Comparison of ENCODE assay signal across 8 cellular contexts in the genomic region with DNA sequence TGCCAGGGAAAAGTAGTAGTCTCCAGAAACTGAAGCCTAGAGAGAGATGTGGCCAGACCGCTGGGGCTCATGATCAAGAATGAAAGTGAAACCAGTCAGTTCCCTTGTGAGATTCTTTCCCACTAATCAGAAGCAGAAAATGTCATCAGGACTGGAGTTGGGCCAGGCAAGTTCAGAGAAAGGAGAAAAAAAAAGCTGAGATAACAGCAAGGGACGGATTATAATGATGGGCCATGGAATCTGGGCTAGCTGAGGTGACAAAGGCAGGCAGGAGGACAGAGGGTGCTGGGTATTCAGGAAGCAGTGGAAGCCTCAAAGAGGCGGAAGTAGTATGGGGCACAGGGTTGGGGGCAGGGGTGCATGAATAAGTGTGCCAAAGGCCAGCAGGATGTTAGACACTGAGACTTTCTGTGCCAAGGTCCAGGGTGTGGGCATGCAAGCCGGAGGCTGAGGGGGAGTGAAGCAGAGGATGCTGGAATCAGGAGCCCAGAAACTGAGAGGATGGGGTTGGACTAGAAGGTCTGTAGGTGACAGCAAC. TPM values are rescaled to one million over a fixed set of nuclear protein-coding genes. Genes with fewer than 3 reads are reported as not detected.
DNase-seq lines count a peak whose midpoint lies in the region; ATAC-seq and TF ChIP-seq lines count a peak whose summit lies in the region.

No MANE protein-coding gene starts in this region.

- peak overlapping the region; percentile 30 to 82 (median 66) for H3K27ac ChIP-seq in adrenal gland
- peak overlapping the region; percentile 63 to 66 for H3K27ac ChIP-seq in right atrium auricular region
- H3K27ac ChIP-seq in skeletal muscle tissue (ENCODE audit: low read depth, low read length): peak overlapping the region; percentile 57

- TF ChIP-seq CTCF in GM12864 (IDR thresholded peaks at IDR 0.05; ENCODE audit: low read depth, low read length, missing control alignments) (no peak), adrenal gland (IDR thresholded peaks at IDR 0.05) (no peak), right atrium auricular region (IDR thresholded peaks at IDR 0.05) (no peak)

- ATAC-seq in HG03097 (IDR thresholded peaks at IDR 0.05; ENCODE audit: low FRiP score, unreplicated experiment): peak; percentile 31

- DNase-seq in GM12864 (ENCODE audit: low read depth) (no peak), SKM-1 treated with dmso at 0.1 percent for 144 hours (lab: John Stamatoyannopoulos, UW; ENCODE audit: unreplicated experiment) (peak; percentile 71), adrenal gland (peak; percentile 58 to 84 (median 79)), right atrium auricular region (ENCODE audit: low spot score) (peak; percentile 71), NCI-H1417 (lab: John Stamatoyannopoulos, UW) (no peak), NCI-H510A (lab: John Stamatoyannopoulos, UW) (no peak)

- H3K9me3 ChIP-seq in adrenal gland (replicated peaks in 1 of 3): no peaks in the 10 kb centered on the region
- no peaks in the 10 kb centered on the region for H3K9me3 ChIP-seq in right atrium auricular region
- H3K9me3 ChIP-seq in skeletal muscle tissue (ENCODE audit: control insufficient read depth in 3 of 3, low read length in 3 of 3): no peaks in the 10 kb centered on the region

- intact Hi-C loops in adrenal gland (cut with DNase I): loop anchor here in 1 of 2 donors (10.0 kb wide), 1 partner anchor 100 kb away; no protein-coding TSS in a partner anchor

- peak overlapping the region; percentile 61 for H3K4me3 ChIP-seq in GM12864 (ENCODE audit: low read depth, low read length)
- H3K4me3 ChIP-seq in adrenal gland: peak overlapping the region in 1 of 4 donors; percentile 37
- peak overlapping the region; percentile 24 to 41 for H3K4me3 ChIP-seq in right atrium auricular region
- H3K4me3 ChIP-seq in skeletal muscle tissue (ENCODE audit: low read length in 3 of 3): peak overlapping the region; percentile 49 to 66 (median 54)

- H3K36me3 ChIP-seq in adrenal gland (replicated peaks in 1 of 2) (no peaks in the 10 kb centered on the region), right atrium auricular region (no peaks in the 10 kb centered on the region), skeletal muscle tissue (ENCODE audit: control insufficient read depth in 3 of 3, insufficient read depth in 3 of 3, low read length in 3 of 3) (no peaks in the 10 kb centered on the region)

- TF ChIP-seq POLR2A in adrenal gland (IDR thresholded peaks at IDR 0.05): peak in 1 of 2 donors; percentile 14

- H3K9ac ChIP-seq in skeletal muscle tissue (ENCODE audit: low read depth in 1 of 3, low read length in 3 of 3): peak overlapping the region; percentile 41 to 57 (median 54)

- WGBS in adrenal gland, 4 donors: 0 to 25% (median 12%) methylated on average over 4 of the region's 4 CpGs

- H3K4me1 ChIP-seq in adrenal gland (replicated peaks in 1 of 2) (peaks cover 8 to 42% of the 10 kb centered on the region in 2 donors), right atrium auricular region (peaks cover 0 to 51% of the 10 kb centered on the region in 2 donors), skeletal muscle tissue (ENCODE audit: control insufficient read depth in 3 of 3, insufficient read depth in 3 of 3, low read length in 3 of 3) (peaks cover 20 to 38% (median 22%) of the 10 kb centered on the region in 3 donors)

- H3K27me3 ChIP-seq in adrenal gland (no peaks in the 10 kb centered on the region), right atrium auricular region (no peaks in the 10 kb centered on the region), skeletal muscle tissue (ENCODE audit: control insufficient read depth in 3 of 3, insufficient read depth in 3 of 3, low read length in 3 of 3) (no peaks in the 10 kb centered on the region)

RNA-seq across cellular contexts. Expression of a gene that starts 2.5 kb away (rescaled TPM):
- total RNA-seq in adrenal gland (10 to 100 TPM; 14.5 to 23.8 (median 20.1) TPM), right atrium auricular region (1 to 10 TPM; 8.2 to 9.1 TPM), skeletal muscle tissue (6.3 TPM)
- 10 to 100 TPM in 1 of 3 donors, 1 to 10 TPM in 2; 6.6 to 14.4 (median 8.2) TPM for polyA plus RNA-seq in adrenal gland

RNA-seq across cellular contexts. Expression of a gene that starts 21.7 kb away (rescaled TPM):
- total RNA-seq in adrenal gland (not detected), right atrium auricular region (not detected), skeletal muscle tissue (not detected)
- polyA plus RNA-seq in adrenal gland: not detected

Comparison
In these comparisons a context has a peak if more than half of its experiments do, and no peak if none do; other contexts are left out.
1. DNase-seq: peak in SKM-1 treated with dmso at 0.1 percent for 144 hours (single experiment), adrenal gland (7 of 7) and right atrium auricular region (single experiment); none in GM12864 (single experiment), NCI-H1417 (0 of 3) and NCI-H510A (single experiment).
2. Peak in every context shown above with its lines, with median percentiles within 50 percentile points of each other: H3K27ac ChIP-seq.